ENCODE assay signal across 1 cellular context in genomic region chr4:42101576-42101975, GRCh38. TPM values are rescaled to one million over a fixed set of nuclear protein-coding genes. Genes with fewer than 3 reads are reported as not detected.
"Had no signal": no experiment of that assay in that cellular context is flagged by ENCODE, and none has a peak within 500 bp of the region (broad histone marks: within the 10 kb centered on the region; RNA-seq: fewer than 3 reads in every experiment).

No MANE protein-coding gene starts in this region.

RNA-seq across cellular contexts. Expression of gene BEND4, which starts 50.9 kb away (rescaled TPM):
- total RNA-seq: left ventricle myocardium superior had no signal
